In genomic region chr2:180205616-180206271, GRCh38 we compare ENCODE assay signal across 21 cellular contexts.
"Had no signal": no experiment of that assay in that cellular context is flagged by ENCODE, and none has a peak within 500 bp of the region (broad histone marks: within the 10 kb centered on the region; RNA-seq: fewer than 3 reads in every experiment).

No MANE protein-coding gene starts in this region.

- ATAC-seq: activated naive CD8-positive, alpha-beta T cell treated with anti-CD3 and anti-CD28 coated beads, Interleukin-2, amount 50 U/mL, for 24 hours; gastrocnemius medialis; heart right ventricle; left ventricle myocardium superior; naive thymus-derived CD4-positive, alpha-beta T cell had no signal

- H3K27ac ChIP-seq: cardiac muscle cell, epithelial cell of prostate, gastrocnemius medialis, heart right ventricle, sigmoid colon, spleen, tibial artery had no signal

- H3K4me1 Mint-ChIP-seq: activated naive CD4-positive, alpha-beta T cell treated with anti-CD3 and anti-CD28 coated beads, Interleukin-2, amount 10 ng/mL, durations not matched to agents 7 days and 5 days; activated naive CD8-positive, alpha-beta T cell treated with anti-CD3 and anti-CD28 coated beads, Interleukin-2, amount 50 U/mL, for 24 hours; naive thymus-derived CD4-positive, alpha-beta T cell had no signal

- H3K9me3 Mint-ChIP-seq: activated naive CD4-positive, alpha-beta T cell treated with anti-CD3 and anti-CD28 coated beads, Interleukin-2, amount 10 ng/mL, durations not matched to agents 7 days and 5 days; activated naive CD8-positive, alpha-beta T cell treated with anti-CD3 and anti-CD28 coated beads, Interleukin-2, amount 50 U/mL, for 24 hours; naive thymus-derived CD4-positive, alpha-beta T cell; T-helper 1 cell treated with Interleukin-12 subunit alpha and Interleukin-12 subunit beta and Interleukin-4 antibody, amounts not matched to agents 30 μg/mL and 1 μg/mL, for 36 hours had no signal

- H3K4me3 Mint-ChIP-seq: activated naive CD4-positive, alpha-beta T cell treated with anti-CD3 and anti-CD28 coated beads, Interleukin-2, amount 10 ng/mL, durations not matched to agents 7 days and 5 days; activated naive CD8-positive, alpha-beta T cell treated with anti-CD3 and anti-CD28 coated beads, Interleukin-2, amount 50 U/mL, for 24 hours; naive thymus-derived CD4-positive, alpha-beta T cell; T-helper 1 cell treated with Interleukin-12 subunit alpha and Interleukin-12 subunit beta and Interleukin-4 antibody, amounts not matched to agents 30 μg/mL and 1 μg/mL, for 36 hours had no signal

- H3K36me3 ChIP-seq: cardiac muscle cell, gastrocnemius medialis, heart right ventricle, sigmoid colon, spleen, tibial artery had no signal

- H3K9me3 ChIP-seq: gastrocnemius medialis, heart right ventricle, sigmoid colon, spleen, tibial artery had no signal

- H3K27ac Mint-ChIP-seq: activated naive CD4-positive, alpha-beta T cell treated with anti-CD3 and anti-CD28 coated beads, Interleukin-2, amount 10 ng/mL, durations not matched to agents 7 days and 5 days; activated naive CD8-positive, alpha-beta T cell treated with anti-CD3 and anti-CD28 coated beads, Interleukin-2, amount 50 U/mL, for 24 hours; naive thymus-derived CD4-positive, alpha-beta T cell; T-helper 1 cell treated with Interleukin-12 subunit alpha and Interleukin-12 subunit beta and Interleukin-4 antibody, amounts not matched to agents 30 μg/mL and 1 μg/mL, for 36 hours had no signal

- H3K36me3 Mint-ChIP-seq: activated naive CD4-positive, alpha-beta T cell treated with anti-CD3 and anti-CD28 coated beads, Interleukin-2, amount 10 ng/mL, durations not matched to agents 7 days and 5 days; naive thymus-derived CD4-positive, alpha-beta T cell had no signal

- H3K27me3 ChIP-seq: cardiac muscle cell, gastrocnemius medialis, heart right ventricle, sigmoid colon, spleen, tibial artery had no signal

- H3K4me3 ChIP-seq: cardiac muscle cell, gastrocnemius medialis, heart right ventricle, sigmoid colon, spleen, tibial artery had no signal

- DNase-seq: activated CD4-positive, alpha-beta T cell treated with anti-CD3 and anti-CD28 coated beads, Interleukin-2, amount 50 U/mL, for 1 hour; activated CD4-positive, CD25-positive, alpha-beta regulatory T cell treated with anti-CD3 and anti-CD28 coated beads, Interleukin-2, amount 50 U/mL, for 72 hours; activated CD8-positive, alpha-beta memory T cell treated with anti-CD3 and anti-CD28 coated beads for 24 hours; activated CD8-positive, alpha-beta memory T cell treated with anti-CD3 and anti-CD28 coated beads, Interleukin-2, amount 50 U/mL, for 48 hours; activated effector memory CD4-positive, alpha-beta T cell treated with Interleukin-2 at 50 U/mL for 16 hours; activated naive CD4-positive, alpha-beta T cell treated with anti-CD3 and anti-CD28 coated beads, Interleukin-2, amount 10 ng/mL, durations not matched to agents 7 days and 5 days; activated naive CD8-positive, alpha-beta T cell treated with anti-CD3 and anti-CD28 coated beads, Interleukin-2, amount 50 U/mL, for 24 hours; activated T-cell treated with anti-CD3 and anti-CD28 coated beads, Interleukin-2, amount 50 U/mL, for 48 hours; anterior cingulate cortex; gastrocnemius medialis; heart right ventricle; left ventricle myocardium superior; mesenchymal stem cell; naive thymus-derived CD4-positive, alpha-beta T cell; sigmoid colon; spleen; stimulated activated naive CD4-positive, alpha-beta T cell; tibial artery had no signal

- H3K27me3 Mint-ChIP-seq: activated naive CD4-positive, alpha-beta T cell treated with anti-CD3 and anti-CD28 coated beads, Interleukin-2, amount 10 ng/mL, durations not matched to agents 7 days and 5 days had no signal

- H3K4me1 ChIP-seq: gastrocnemius medialis, heart right ventricle, spleen, tibial artery had no signal
